Comparison of ENCODE assay signal across 1 cellular context in the genomic region with DNA sequence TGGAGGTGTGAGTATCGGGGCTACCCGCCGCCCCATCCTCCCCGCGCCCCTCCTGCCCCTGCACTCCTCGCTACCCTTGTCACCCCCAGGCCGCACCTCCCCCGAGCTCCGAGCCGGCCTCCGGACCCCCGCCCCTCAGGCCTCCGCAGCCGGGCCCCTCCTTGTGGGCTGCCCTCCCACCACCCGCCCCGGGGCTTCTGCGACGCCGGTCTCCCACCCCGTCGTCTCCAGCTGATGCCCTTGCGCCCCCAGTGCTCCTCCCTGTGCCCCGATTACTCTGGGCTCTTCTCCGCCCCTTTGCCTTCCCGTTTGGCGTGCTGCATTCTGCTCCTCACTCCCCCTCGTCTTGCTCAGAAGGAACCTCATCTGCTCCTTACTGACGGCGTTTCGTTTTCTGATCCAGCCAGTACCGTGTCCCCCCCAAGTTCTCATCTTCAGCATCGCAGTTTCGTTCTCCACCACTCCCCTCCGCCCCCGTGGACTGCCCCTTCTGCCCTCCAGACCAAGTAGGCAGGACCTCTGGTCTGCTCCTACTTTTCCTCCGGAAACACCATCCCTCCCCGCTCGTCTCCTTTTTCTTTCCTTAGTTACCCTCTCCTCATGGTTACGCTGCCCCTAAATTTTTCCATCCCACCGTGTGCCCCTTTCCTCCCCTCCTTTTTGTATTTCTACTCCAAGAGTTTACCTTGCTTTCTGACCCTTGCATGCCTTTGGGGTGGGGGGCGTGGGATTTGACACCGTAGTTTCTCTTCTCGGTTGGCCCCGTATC.
TF ChIP-seq lines count a peak whose summit lies in the region.

No MANE protein-coding gene starts in this region.

TF ChIP-seq in IMR-90, 13 proteins besides CTCF, POLR2A, EP300 and RAD21 (continued from another document):
- TF ChIP-seq, protein P1, sequence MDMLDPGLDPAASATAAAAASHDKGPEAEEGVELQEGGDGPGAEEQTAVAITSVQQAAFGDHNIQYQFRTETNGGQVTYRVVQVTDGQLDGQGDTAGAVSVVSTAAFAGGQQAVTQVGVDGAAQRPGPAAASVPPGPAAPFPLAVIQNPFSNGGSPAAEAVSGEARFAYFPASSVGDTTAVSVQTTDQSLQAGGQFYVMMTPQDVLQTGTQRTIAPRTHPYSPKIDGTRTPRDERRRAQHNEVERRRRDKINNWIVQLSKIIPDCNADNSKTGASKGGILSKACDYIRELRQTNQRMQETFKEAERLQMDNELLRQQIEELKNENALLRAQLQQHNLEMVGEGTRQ (IDR thresholded peaks at IDR 0.05; ENCODE audit: low read depth, low read length) = no peak
- TF ChIP-seq MAFK (IDR thresholded peaks at IDR 0.05; ENCODE audit: low read depth, low read length) (no peak), CHD1 (IDR thresholded peaks at IDR 0.05; ENCODE audit: low read depth, low read length) (no peak)
